13 cellular contexts compared by ENCODE assay signal in the genomic region with DNA sequence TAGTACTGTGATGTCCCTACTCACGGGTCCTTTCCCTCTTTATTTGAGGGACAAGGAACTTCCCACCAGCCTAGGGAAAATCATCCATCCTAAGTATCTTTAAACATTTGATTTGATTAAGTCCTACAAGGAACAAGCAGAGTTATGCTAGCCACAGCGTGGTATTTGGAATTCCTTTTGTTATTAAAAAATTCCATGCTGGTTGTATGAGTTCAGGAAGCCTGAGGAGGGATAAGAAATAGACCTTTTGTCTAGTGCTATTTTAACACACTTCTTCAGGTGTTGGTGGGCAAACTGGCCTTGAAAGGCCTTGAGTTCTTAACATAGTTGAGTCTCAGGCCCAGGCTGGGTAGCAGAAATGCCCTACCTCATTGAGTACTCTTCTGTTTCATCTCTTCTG.
"Had no signal": no experiment of that assay in that cellular context is flagged by ENCODE, and none has a peak within 500 bp of the region (broad histone marks: within the 10 kb centered on the region; RNA-seq: fewer than 3 reads in every experiment).

No MANE protein-coding gene starts in this region.

- DNase-seq: activated naive CD4-positive, alpha-beta T cell treated with Interleukin-2 at 50 U/mL for 16 hours; anterior cingulate cortex; dorsolateral prefrontal cortex; glutamatergic neuron; hypothalamus; stimulated activated CD4-positive, alpha-beta T cell treated with anti-CD3 and anti-CD28 coated beads, Interleukin-2, amount 100 ng/mL, for 48 hours; tibial artery had no signal

- H3K27ac ChIP-seq: cardiac muscle cell, dorsolateral prefrontal cortex, neural progenitor cell, parathyroid adenoma, tibial artery had no signal

- H3K4me3 Mint-ChIP-seq: activated T-helper 17 cell treated with anti-CD3 and anti-CD28 coated beads, Interleukin-2, amount 50 U/mL, for 72 hours; neural progenitor cell; stimulated activated memory B cell treated with anti-CD40 and anti-IgM and Interleukin-4, amounts not matched to agents 10 μg/mL and 1 μg/mL and 100 μg/mL, for 72 hours had no signal

- H3K27me3 Mint-ChIP-seq: activated T-helper 17 cell treated with anti-CD3 and anti-CD28 coated beads, Interleukin-2, amount 50 U/mL, for 72 hours; stimulated activated memory B cell treated with anti-CD40 and anti-IgM and Interleukin-4, amounts not matched to agents 10 μg/mL and 1 μg/mL and 100 μg/mL, for 72 hours had no signal

- H3K36me3 Mint-ChIP-seq: neural progenitor cell; stimulated activated memory B cell treated with anti-CD40 and anti-IgM and Interleukin-4, amounts not matched to agents 10 μg/mL and 1 μg/mL and 100 μg/mL, for 72 hours had no signal

- H3K27ac Mint-ChIP-seq: activated T-helper 17 cell treated with anti-CD3 and anti-CD28 coated beads, Interleukin-2, amount 50 U/mL, for 72 hours; neural progenitor cell; stimulated activated memory B cell treated with anti-CD40 and anti-IgM and Interleukin-4, amounts not matched to agents 10 μg/mL and 1 μg/mL and 100 μg/mL, for 72 hours had no signal

- H3K4me3 ChIP-seq: cardiac muscle cell, dorsolateral prefrontal cortex, neural progenitor cell, tibial artery had no signal

- H3K9me3 Mint-ChIP-seq: activated T-helper 17 cell treated with anti-CD3 and anti-CD28 coated beads, Interleukin-2, amount 50 U/mL, for 72 hours; neural progenitor cell; stimulated activated memory B cell treated with anti-CD40 and anti-IgM and Interleukin-4, amounts not matched to agents 10 μg/mL and 1 μg/mL and 100 μg/mL, for 72 hours had no signal

- H3K9me3 ChIP-seq: tibial artery had no signal

- H3K36me3 ChIP-seq: cardiac muscle cell, neural progenitor cell, tibial artery had no signal

- H3K4me1 ChIP-seq: parathyroid adenoma had no signal

- ATAC-seq: activated CD4-positive, CD25-positive, alpha-beta regulatory T cell treated with anti-CD3 and anti-CD28 coated beads, Interleukin-2, amount 50 U/mL, for 24 hours; activated T-helper 17 cell treated with anti-CD3 and anti-CD28 coated beads, Interleukin-2, amount 50 U/mL, for 72 hours; stimulated activated memory B cell treated with anti-CD40 and anti-IgM and Interleukin-4, amounts not matched to agents 10 μg/mL and 1 μg/mL and 100 μg/mL, for 72 hours had no signal

- H2AFZ ChIP-seq: neural progenitor cell, parathyroid adenoma had no signal

- H3K9ac ChIP-seq: neural progenitor cell, parathyroid adenoma had no signal

- H3K79me2 ChIP-seq: parathyroid adenoma had no signal

- H3K4me2 ChIP-seq: neural progenitor cell had no signal

- H3K27me3 ChIP-seq: cardiac muscle cell, dorsolateral prefrontal cortex, neural progenitor cell, tibial artery had no signal

- H3K4me1 Mint-ChIP-seq: activated T-helper 17 cell treated with anti-CD3 and anti-CD28 coated beads, Interleukin-2, amount 50 U/mL, for 72 hours; stimulated activated memory B cell treated with anti-CD40 and anti-IgM and Interleukin-4, amounts not matched to agents 10 μg/mL and 1 μg/mL and 100 μg/mL, for 72 hours had no signal
